Comparison of ENCODE assay signal across 13 cellular contexts in the genomic region with DNA sequence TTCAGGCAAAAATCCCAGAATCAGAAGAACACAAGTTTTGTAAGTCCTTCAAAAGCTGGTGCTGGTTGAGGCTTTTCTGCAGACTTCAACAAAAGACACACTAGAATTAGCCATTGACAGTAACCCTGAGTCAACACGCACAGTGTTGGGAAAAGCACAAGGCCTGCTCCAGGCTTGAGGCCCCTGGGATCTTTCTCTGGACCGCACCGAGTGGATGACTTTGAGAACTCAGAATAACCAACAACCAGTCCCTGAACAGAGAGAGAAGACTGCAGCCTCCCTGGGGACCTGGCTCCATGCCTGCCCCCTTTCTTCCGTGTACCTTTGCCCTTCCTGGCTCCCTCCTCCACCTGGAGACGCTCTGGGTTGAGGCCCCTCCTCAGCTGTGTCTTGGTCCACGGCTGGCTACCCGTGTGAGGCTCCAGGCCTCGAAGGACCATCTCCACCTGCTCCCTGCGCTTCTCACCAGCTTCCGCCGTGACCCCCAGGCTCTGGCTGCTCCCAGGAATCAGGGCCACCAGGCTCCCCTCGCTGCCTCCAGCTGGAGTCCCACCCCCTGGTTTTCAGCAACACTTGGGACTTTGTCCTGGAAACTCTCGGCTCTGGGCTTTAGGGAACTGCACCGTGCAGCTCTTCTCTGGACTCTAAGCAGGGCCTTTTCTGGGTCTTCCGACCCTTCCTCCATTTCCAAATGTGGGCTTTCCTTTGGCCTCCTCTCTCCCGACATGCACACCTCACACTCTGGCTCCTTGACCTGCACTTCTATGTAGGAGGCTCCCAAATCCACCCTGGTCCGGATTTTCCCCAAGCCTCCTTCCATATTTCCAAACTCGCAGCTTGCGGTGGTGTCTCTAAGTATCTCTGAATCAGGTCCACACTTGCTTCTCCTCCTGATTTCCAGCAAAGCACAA. TPM values are rescaled to one million over a fixed set of nuclear protein-coding genes. Genes with fewer than 3 reads are reported as not detected.
DNase-seq lines count a peak whose midpoint lies in the region; ATAC-seq, FAIRE-seq and TF ChIP-seq lines count a peak whose summit lies in the region.
"Had no signal": no experiment of that assay in that cellular context is flagged by ENCODE, and none has a peak within 500 bp of the region (broad histone marks: within the 10 kb centered on the region; RNA-seq: fewer than 3 reads in every experiment).

No MANE protein-coding gene starts in this region.

- no peaks in the 10 kb centered on the region for H3F3A ChIP-seq in DOHH2 (ENCODE audit: control insufficient read depth, insufficient read depth)

- peak; percentile 78 to 84 for ATAC-seq in gastrocnemius medialis
- ATAC-seq in HG03460 (IDR thresholded peaks at IDR 0.05; ENCODE audit: unreplicated experiment): no peak
- no peak for ATAC-seq in GM21717 (IDR thresholded peaks at IDR 0.05; ENCODE audit: unreplicated experiment)

- H4K20me1 ChIP-seq in DOHH2 (ENCODE audit: control insufficient read depth, insufficient read depth, low read depth, low read length) (no peaks in the 10 kb centered on the region), endothelial cell of umbilical vein (replicated peaks; ENCODE audit: control insufficient read depth, extremely low read depth, insufficient read depth, low read length) (no peaks in the 10 kb centered on the region)

- H3K79me2 ChIP-seq in DOHH2 (ENCODE audit: control insufficient read depth, low read length) (no peaks in the 10 kb centered on the region), endothelial cell of umbilical vein (ENCODE audit: control insufficient read depth, insufficient read depth, low read length) (peaks cover 2% of the 10 kb centered on the region), mesendoderm (ENCODE audit: control insufficient read depth, insufficient read depth, low read length) (no peaks in the 10 kb centered on the region)

- no TSS peak for BruUV-seq in endothelial cell of umbilical vein (replicated peaks; lab: Mats Ljungman, UMichigan)

- in situ Hi-C loops in gastrocnemius medialis (cut with MboI; ENCODE audit: low sequenced_read_pairs in 4 of 4): no loop called here

- H3K9ac ChIP-seq in endothelial cell of umbilical vein (replicated peaks; ENCODE audit: extremely low read depth, insufficient read depth, low read length) (no peak overlapping the region), mesendoderm (ENCODE audit: low read length) (no peak overlapping the region)

- FAIRE-seq in endothelial cell of umbilical vein (lab: Jason Lieb, UNC): peak; percentile 49
- FAIRE-seq: TTC549 had no signal

- dilution Hi-C loops in endothelial cell of umbilical vein (cut with MboI; ENCODE audit: extremely low pct_ligation_motif_present, low sequenced_read_pairs): no loop called here

- no peak overlapping the region for H3K18ac ChIP-seq in mesendoderm (ENCODE audit: low read length)

- no peak overlapping the region for H2BK15ac ChIP-seq in mesendoderm (replicated peaks; ENCODE audit: low read depth)

- no peak for TF ChIP-seq POLR2A in endothelial cell of umbilical vein (IDR thresholded peaks at IDR 0.05; ENCODE audit: low read depth, low read length)
- no peak for TF ChIP-seq POLR2A in gastrocnemius medialis (IDR thresholded peaks at IDR 0.05)

- no peak overlapping the region for H3K4ac ChIP-seq in mesendoderm (ENCODE audit: low read depth, low read length)

- H3K9me2 ChIP-seq in DOHH2 (replicated peaks; ENCODE audit: control insufficient read depth, low read length): no peaks in the 10 kb centered on the region

- no peak overlapping the region for H3K4me3 ChIP-seq in DOHH2 (ENCODE audit: low read length)
- no peak overlapping the region for H3K4me3 ChIP-seq in endothelial cell of umbilical vein (replicated peaks in 1 of 3; ENCODE audit: insufficient read depth in 1 of 3, low read depth in 1 of 3, low read length in 3 of 3)
- H3K4me3 ChIP-seq in mesendoderm (ENCODE audit: low read length): no peak overlapping the region
- H3K4me3 ChIP-seq in gastrocnemius medialis: no peak overlapping the region
- H3K4me3 ChIP-seq: ovary had no signal

- no peak overlapping the region for H2BK5ac ChIP-seq in mesendoderm (ENCODE audit: low read length)

- H3K27ac ChIP-seq in DOHH2 (ENCODE audit: low read depth, low read length) (no peak overlapping the region), endothelial cell of umbilical vein (ENCODE audit: insufficient read depth, low read depth, low read length) (no peak overlapping the region), mesendoderm (ENCODE audit: low read depth, low read length) (no peak overlapping the region), gastrocnemius medialis (peak overlapping the region; percentile 80 to 92 (median 90))
- H3K27ac ChIP-seq: ovary, RWPE1 had no signal

- H3K36me3 ChIP-seq in DOHH2 (ENCODE audit: control insufficient read depth, low read length): no peaks in the 10 kb centered on the region
- no peaks in the 10 kb centered on the region for H3K36me3 ChIP-seq in endothelial cell of umbilical vein (ENCODE audit: control insufficient read depth in 2 of 2, extremely low read depth in 1 of 2, insufficient read depth in 2 of 2, low read length in 2 of 2)
- H3K36me3 ChIP-seq in mesendoderm (ENCODE audit: control insufficient read depth, insufficient read depth, low read length): no peaks in the 10 kb centered on the region
- H3K36me3 ChIP-seq in gastrocnemius medialis: no peaks in the 10 kb centered on the region
- H3K36me3 ChIP-seq: ascending aorta, ovary had no signal

- H3K27me3 ChIP-seq in DOHH2 (ENCODE audit: control insufficient read depth, low read length) (0 out of 2 replicates have a peak, but pooled peaks cover 5% of the 10 kb centered on the region), endothelial cell of umbilical vein (ENCODE audit: control insufficient read depth in 2 of 2, insufficient read depth in 2 of 2, low read length in 2 of 2) (no peaks in the 10 kb centered on the region), mesendoderm (ENCODE audit: insufficient read depth, low read length, poor library complexity) (no peaks in the 10 kb centered on the region), gastrocnemius medialis (no peaks in the 10 kb centered on the region)
- H3K27me3 ChIP-seq: ascending aorta, ovary had no signal

- no peaks in the 10 kb centered on the region for H3K9me3 ChIP-seq in DOHH2 (ENCODE audit: control insufficient read depth, insufficient read depth, low read length)
- H3K9me3 ChIP-seq in endothelial cell of umbilical vein (replicated peaks; ENCODE audit: control insufficient read depth, insufficient read depth, low read length): no peaks in the 10 kb centered on the region
- no peaks in the 10 kb centered on the region for H3K9me3 ChIP-seq in gastrocnemius medialis
- H3K9me3 ChIP-seq: ascending aorta, ovary had no signal

- H2AK5ac ChIP-seq in mesendoderm (ENCODE audit: low read length): no peak overlapping the region

- H4K5ac ChIP-seq in mesendoderm (ENCODE audit: low read length): no peak overlapping the region

- CTCF ChIA-PET in endothelial cell of umbilical vein (lab: Charles Lee): interaction anchor here (1.1 to 1.2 kb wide), 2 partner anchors 42 to 150 kb away, joined by 3 to 4 read pairs; no protein-coding TSS in a partner anchor

- no peak overlapping the region for H4K8ac ChIP-seq in mesendoderm (ENCODE audit: low read depth, low read length)

- DNase-seq in endothelial cell of umbilical vein (ENCODE audit: low read depth, low spot score) (no peak), mesendoderm (no peak), gastrocnemius medialis (peak; percentile 40 to 50), kidney tubule cell (ENCODE audit: low spot score) (no peak), DMS79 (lab: John Stamatoyannopoulos, UW) (no peak)
- DNase-seq: EL had no signal

- H3K79me1 ChIP-seq in mesendoderm (ENCODE audit: low read length): peaks cover 8% of the 10 kb centered on the region

- H3K9me1 ChIP-seq in endothelial cell of umbilical vein (replicated peaks; ENCODE audit: control insufficient read depth, extremely low read depth, insufficient read depth, low read length): no peaks in the 10 kb centered on the region

- TF ChIP-seq CTCF in DOHH2 (IDR thresholded peaks at IDR 0.05; ENCODE audit: low read depth, low read length, poor library complexity, severe bottlenecking) (no peak), endothelial cell of umbilical vein (IDR thresholded peaks at IDR 0.05; ENCODE audit: extremely low read depth in 1 of 2, insufficient read depth in 1 of 2, low read depth in 1 of 2, low read length in 2 of 2) (no peak), gastrocnemius medialis (IDR thresholded peaks at IDR 0.05 in 4 of 5, conservative IDR thresholded peaks at IDR 0.05 in 1 of 5) (no peak)

- H3K23ac ChIP-seq in mesendoderm (ENCODE audit: low read length): peak overlapping the region; percentile 34

- H2BK120ac ChIP-seq in mesendoderm (ENCODE audit: low read depth, low read length): no peak overlapping the region

- POLR2A ChIA-PET in endothelial cell of umbilical vein (lab: Charles Lee): no interaction called here

- no CpG with 5 or more reads among the region's 19 CpGs for WGBS in mesendoderm (ENCODE audit: extremely low coverage, insufficient coverage, low lambda C conversion rate)

- H3K4me1 ChIP-seq in DOHH2 (ENCODE audit: control insufficient read depth, low read length): peaks cover 12% of the 10 kb centered on the region
- H3K4me1 ChIP-seq in endothelial cell of umbilical vein (ENCODE audit: control insufficient read depth, extremely low read depth, insufficient read depth, low read length): peaks cover 10% of the 10 kb centered on the region
- no peaks in the 10 kb centered on the region for H3K4me1 ChIP-seq in mesendoderm (ENCODE audit: control insufficient read depth, low read depth, low read length)
- H3K4me1 ChIP-seq in gastrocnemius medialis: peaks cover 52 to 57% of the 10 kb centered on the region in 2 donors

- peak overlapping the region; percentile 18; the same call in 1 of the 2 replicates for H3K4me2 ChIP-seq in DOHH2 (ENCODE audit: low read length)
- H3K4me2 ChIP-seq in endothelial cell of umbilical vein (ENCODE audit: insufficient read depth, low read length): no peak overlapping the region
- no peak overlapping the region for H3K4me2 ChIP-seq in mesendoderm (ENCODE audit: low read length)

- intact Hi-C loops in endothelial cell of umbilical vein (cut with micrococcal nuclease) (no loop called here), gastrocnemius medialis (cut with DNase I; ENCODE audit: low total_unique reads) (loop anchor here (2.0 kb wide), 2 partner anchors 20 to 36 kb away; no protein-coding TSS in a partner anchor)

- no peak overlapping the region for H3K56ac ChIP-seq in mesendoderm (ENCODE audit: low read length)

- H2AFZ ChIP-seq in endothelial cell of umbilical vein (ENCODE audit: low read depth, low read length): no peak overlapping the region

RNA-seq across cellular contexts. Expression of a gene that starts 28.2 kb away (rescaled TPM):
- 10.1 and 10.7 TPM in 2 replicates for total RNA-seq in endothelial cell of umbilical vein
- polyA plus RNA-seq in endothelial cell of umbilical vein: 3.0 and 3.6 TPM in 2 replicates
- 2.7 and 3.1 TPM in 2 replicates for polyA plus RNA-seq in endothelial cell of umbilical vein (2011; cell fraction: cytosol; rRNA removed)
- 6.3 and 8.1 TPM in 2 replicates for polyA plus RNA-seq in endothelial cell of umbilical vein (2011; cell fraction: nucleus; rRNA removed)
- polyA plus RNA-seq in endothelial cell of umbilical vein (2012): 4.1 and 6.6 TPM in 2 replicates
- polyA minus RNA-seq in endothelial cell of umbilical vein: 9.4 and 10.9 TPM in 2 replicates
- 0.61 TPM for polyA minus RNA-seq in endothelial cell of umbilical vein (2011; cell fraction: cytosol; rRNA and poly(A)+ RNA removed)
- polyA minus RNA-seq in endothelial cell of umbilical vein (2011; cell fraction: nucleus; rRNA and poly(A)+ RNA removed): 6.8 and 9.8 TPM in 2 replicates
- 2.6 TPM for polyA plus RNA-seq in mesendoderm (2013, experiment 1 of 2)
- 2.7 TPM for polyA plus RNA-seq in mesendoderm (2013, experiment 2 of 2)
- 10 to 100 TPM; 19.1 to 60.0 (median 30.2) TPM for total RNA-seq in gastrocnemius medialis

Comparison
In these comparisons a context has a peak if more than half of its experiments do, and no peak if none do; other contexts are left out.
1. H3K27ac ChIP-seq: peak in gastrocnemius medialis (4 of 4); none in DOHH2 (single experiment), endothelial cell of umbilical vein (single experiment) and mesendoderm (single experiment).
2. DNase-seq: peak in gastrocnemius medialis (2 of 2); none in endothelial cell of umbilical vein (single experiment), mesendoderm (single experiment), kidney tubule cell (single experiment) and DMS79 (single experiment).
3. ATAC-seq: peak in gastrocnemius medialis (2 of 2); none in HG03460 (single experiment) and GM21717 (single experiment).